3 cellular contexts compared by ENCODE assay signal in the genomic region with DNA sequence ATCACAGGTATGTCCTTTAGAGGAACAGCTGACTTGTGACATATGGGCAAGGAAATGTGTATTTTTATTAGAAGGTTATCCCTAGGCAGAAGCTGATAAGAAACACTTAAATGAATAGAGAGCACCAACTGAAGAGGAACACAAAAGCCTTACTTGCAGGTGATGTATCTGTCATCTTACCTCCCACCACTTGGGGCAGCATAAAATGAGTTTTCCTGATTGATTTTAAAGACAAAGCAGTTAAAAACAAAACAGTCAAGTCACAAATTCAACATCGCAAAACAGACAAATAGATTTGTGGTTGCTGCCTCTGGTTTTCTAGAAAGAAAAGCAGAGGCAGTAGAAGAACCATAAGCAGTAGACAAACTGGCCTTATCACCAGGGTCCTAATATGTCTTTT.
TF ChIP-seq lines count a peak whose summit lies in the region.

No MANE protein-coding gene starts in this region.

TF ChIP-seq in SK-N-SH, 30 proteins besides CTCF, POLR2A, EP300 and RAD21:
- TF ChIP-seq TEAD4 (IDR thresholded peaks at IDR 0.05; ENCODE audit: borderline replicate concordance, insufficient read depth) (no peak), SMC3 (IDR thresholded peaks at IDR 0.05; ENCODE audit: low read depth, low read length) (no peak), RFX5 (IDR thresholded peaks at IDR 0.05; ENCODE audit: low read length) (no peak), TAF1 (IDR thresholded peaks at IDR 0.05; ENCODE audit: borderline replicate concordance, low read depth, low read length) (no peak), REST (IDR thresholded peaks at IDR 0.05; ENCODE audit: low read depth, low read length) (no peak), JUND (IDR thresholded peaks at IDR 0.05) (no peak)
- TF ChIP-seq, protein P1, sequence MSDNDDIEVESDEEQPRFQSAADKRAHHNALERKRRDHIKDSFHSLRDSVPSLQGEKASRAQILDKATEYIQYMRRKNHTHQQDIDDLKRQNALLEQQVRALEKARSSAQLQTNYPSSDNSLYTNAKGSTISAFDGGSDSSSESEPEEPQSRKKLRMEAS (IDR thresholded peaks at IDR 0.05; ENCODE audit: low read depth), result no peak
- TF ChIP-seq, protein P2, sequence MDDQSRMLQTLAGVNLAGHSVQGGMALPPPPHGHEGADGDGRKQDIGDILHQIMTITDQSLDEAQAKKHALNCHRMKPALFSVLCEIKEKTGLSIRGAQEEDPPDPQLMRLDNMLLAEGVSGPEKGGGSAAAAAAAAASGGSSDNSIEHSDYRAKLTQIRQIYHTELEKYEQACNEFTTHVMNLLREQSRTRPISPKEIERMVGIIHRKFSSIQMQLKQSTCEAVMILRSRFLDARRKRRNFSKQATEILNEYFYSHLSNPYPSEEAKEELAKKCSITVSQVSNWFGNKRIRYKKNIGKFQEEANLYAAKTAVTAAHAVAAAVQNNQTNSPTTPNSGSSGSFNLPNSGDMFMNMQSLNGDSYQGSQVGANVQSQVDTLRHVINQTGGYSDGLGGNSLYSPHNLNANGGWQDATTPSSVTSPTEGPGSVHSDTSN (IDR thresholded peaks at IDR 0.05), result no peak

TF ChIP-seq in SK-N-SH treated with all-trans-retinoic acid at 6 μM for 48 hours, 23 proteins besides CTCF, POLR2A, EP300 and RAD21:
- TF ChIP-seq, protein P3, sequence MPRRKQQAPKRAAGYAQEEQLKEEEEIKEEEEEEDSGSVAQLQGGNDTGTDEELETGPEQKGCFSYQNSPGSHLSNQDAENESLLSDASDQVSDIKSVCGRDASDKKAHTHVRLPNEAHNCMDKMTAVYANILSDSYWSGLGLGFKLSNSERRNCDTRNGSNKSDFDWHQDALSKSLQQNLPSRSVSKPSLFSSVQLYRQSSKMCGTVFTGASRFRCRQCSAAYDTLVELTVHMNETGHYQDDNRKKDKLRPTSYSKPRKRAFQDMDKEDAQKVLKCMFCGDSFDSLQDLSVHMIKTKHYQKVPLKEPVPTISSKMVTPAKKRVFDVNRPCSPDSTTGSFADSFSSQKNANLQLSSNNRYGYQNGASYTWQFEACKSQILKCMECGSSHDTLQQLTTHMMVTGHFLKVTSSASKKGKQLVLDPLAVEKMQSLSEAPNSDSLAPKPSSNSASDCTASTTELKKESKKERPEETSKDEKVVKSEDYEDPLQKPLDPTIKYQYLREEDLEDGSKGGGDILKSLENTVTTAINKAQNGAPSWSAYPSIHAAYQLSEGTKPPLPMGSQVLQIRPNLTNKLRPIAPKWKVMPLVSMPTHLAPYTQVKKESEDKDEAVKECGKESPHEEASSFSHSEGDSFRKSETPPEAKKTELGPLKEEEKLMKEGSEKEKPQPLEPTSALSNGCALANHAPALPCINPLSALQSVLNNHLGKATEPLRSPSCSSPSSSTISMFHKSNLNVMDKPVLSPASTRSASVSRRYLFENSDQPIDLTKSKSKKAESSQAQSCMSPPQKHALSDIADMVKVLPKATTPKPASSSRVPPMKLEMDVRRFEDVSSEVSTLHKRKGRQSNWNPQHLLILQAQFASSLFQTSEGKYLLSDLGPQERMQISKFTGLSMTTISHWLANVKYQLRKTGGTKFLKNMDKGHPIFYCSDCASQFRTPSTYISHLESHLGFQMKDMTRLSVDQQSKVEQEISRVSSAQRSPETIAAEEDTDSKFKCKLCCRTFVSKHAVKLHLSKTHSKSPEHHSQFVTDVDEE (CRISPR knock-in tag; IDR thresholded peaks at IDR 0.05), result no peak
- TF ChIP-seq ZNF70 (CRISPR knock-in tag; IDR thresholded peaks at IDR 0.05) (no peak), ZFP30 (CRISPR knock-in tag; IDR thresholded peaks at IDR 0.05) (no peak)

TF ChIP-seq in H1, 55 proteins besides CTCF, POLR2A, EP300 and RAD21 (continued from another document):
- TF ChIP-seq RBBP5 (IDR thresholded peaks at IDR 0.05; ENCODE audit: borderline replicate concordance, low read depth, low read length), result no peak
- no peak for TF ChIP-seq SP1 (IDR thresholded peaks at IDR 0.05; ENCODE audit: low read depth, low read length)
TF ChIP-seq in H1: peak in this region for 0.
